Comparison of ENCODE assay signal across 1 cellular context in the genomic region with DNA sequence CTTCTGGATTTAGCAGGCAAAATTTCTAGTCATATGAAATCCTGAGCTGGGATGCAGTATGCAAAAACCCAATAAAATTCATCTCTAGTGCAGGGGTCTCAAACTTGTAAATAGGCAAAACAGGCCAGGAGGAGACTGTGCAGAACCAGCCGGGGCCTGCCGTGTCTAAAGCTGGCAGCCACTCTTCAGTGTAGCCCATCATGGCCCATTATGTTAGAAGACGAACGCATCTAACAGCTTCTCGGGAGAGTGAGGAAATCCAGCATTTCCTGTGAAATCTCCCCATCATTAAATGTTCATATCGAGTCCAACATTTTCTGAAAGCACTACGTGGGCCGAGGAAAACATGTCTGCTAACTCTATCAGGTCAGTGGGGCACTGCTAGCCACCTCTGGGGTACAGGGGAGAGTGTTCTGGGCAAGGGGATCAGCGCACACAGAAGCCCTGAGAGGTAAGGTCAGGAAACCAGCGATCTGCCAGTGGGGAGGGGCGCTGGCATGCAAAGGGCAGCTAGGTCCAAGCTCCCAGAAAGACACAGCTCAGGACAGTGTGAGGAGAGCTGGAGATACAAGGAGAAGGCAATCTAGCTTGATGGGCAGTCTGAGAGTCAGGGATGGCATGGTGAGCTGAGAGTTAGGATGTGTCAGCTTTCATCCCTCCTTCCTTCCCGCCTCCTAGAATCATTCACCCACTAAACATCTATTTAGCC.
TF ChIP-seq lines count a peak whose summit lies in the region.

No MANE protein-coding gene starts in this region.

TF ChIP-seq in GM23338, 12 proteins besides CTCF, POLR2A, EP300 and RAD21 (continued from another document):
- TF ChIP-seq REST (IDR thresholded peaks at IDR 0.05; ENCODE audit: unreplicated experiment) (no peak), CREB1 (CRISPR knock-in tag; IDR thresholded peaks at IDR 0.05; ENCODE audit: low read depth) (no peak), ZNF331 (CRISPR knock-in tag; IDR thresholded peaks at IDR 0.05; ENCODE audit: low read depth) (no peak), EZH2 (IDR thresholded peaks at IDR 0.05; ENCODE audit: low read depth, unreplicated experiment) (no peak), JUNB (IDR thresholded peaks at IDR 0.05; ENCODE audit: unreplicated experiment) (no peak), ETS1 (IDR thresholded peaks at IDR 0.05) (no peak)
